In genomic region chr17:76271669-76272540, GRCh38 we compare ENCODE assay signal across 1 cellular context.
A peak's percentile ranks its signal among the peaks of the same experiment; 100 is the strongest.
TF ChIP-seq lines count a peak whose summit lies in the region.

No MANE protein-coding gene starts in this region.

TF ChIP-seq in GM12878, 131 proteins besides CTCF, POLR2A, EP300 and RAD21 (continued from another document):
- TF ChIP-seq LARP7 (IDR thresholded peaks at IDR 0.05) (peak; percentile 79; the same call in 1 of the 2 replicates), IRF4 (IDR thresholded peaks at IDR 0.05; ENCODE audit: low read depth, low read length) (no peak), KLF5 (IDR thresholded peaks at IDR 0.05; ENCODE audit: partially characterized antibody) (peak; percentile 20)
